2 cellular contexts compared by ENCODE assay signal in the genomic region with DNA sequence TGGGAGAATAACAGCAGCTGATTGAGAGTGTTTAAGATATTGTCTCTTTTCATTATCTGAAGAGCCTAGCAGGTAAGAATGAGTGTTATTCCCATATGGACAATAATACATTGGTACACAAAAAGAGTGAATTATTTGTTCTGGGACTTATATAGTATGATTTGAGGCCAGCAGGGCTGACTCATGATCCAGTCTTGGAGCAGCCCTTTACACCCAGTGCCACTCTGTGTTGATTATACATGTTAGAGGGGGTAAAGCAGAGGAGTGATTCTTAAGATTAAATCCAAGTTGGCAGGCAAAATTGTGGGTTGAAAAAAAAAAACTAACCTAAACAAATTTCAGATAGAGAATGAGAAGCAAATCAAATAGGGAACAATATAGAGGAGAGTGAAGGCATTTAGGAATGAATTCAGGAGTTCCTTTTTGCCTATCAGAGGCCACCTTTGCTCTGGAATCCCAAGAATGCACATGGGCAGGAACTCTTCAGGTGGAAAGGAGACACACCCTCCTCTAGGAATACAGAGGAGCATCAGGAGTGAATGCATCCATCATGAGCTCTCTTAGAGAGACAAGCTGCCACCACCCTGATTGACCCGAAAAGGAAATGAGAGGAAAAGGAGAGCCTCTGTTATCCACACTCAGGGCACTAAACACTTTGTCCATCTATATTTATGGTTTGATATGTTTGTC.
TF ChIP-seq lines count a peak whose summit lies in the region.

No MANE protein-coding gene starts in this region.

TF ChIP-seq in A549, 52 proteins besides CTCF, POLR2A, EP300 and RAD21:
- TF ChIP-seq EHMT2 (IDR thresholded peaks at IDR 0.05; ENCODE audit: low read depth): no peak
- no peak for TF ChIP-seq JUNB (IDR thresholded peaks at IDR 0.05)
- TF ChIP-seq FOXS1 (CRISPR knock-in tag; IDR thresholded peaks at IDR 0.05): no peak
- TF ChIP-seq MAZ (IDR thresholded peaks at IDR 0.05; ENCODE audit: borderline replicate concordance, low read depth, low read length): no peak
- no peak for TF ChIP-seq CHD2 (IDR thresholded peaks at IDR 0.05; ENCODE audit: low read length, partially characterized antibody)
- TF ChIP-seq, protein P1, sequence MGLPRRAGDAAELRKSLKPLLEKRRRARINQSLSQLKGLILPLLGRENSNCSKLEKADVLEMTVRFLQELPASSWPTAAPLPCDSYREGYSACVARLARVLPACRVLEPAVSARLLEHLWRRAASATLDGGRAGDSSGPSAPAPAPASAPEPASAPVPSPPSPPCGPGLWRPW (IDR thresholded peaks at IDR 0.05): no peak
- TF ChIP-seq, protein P2, sequence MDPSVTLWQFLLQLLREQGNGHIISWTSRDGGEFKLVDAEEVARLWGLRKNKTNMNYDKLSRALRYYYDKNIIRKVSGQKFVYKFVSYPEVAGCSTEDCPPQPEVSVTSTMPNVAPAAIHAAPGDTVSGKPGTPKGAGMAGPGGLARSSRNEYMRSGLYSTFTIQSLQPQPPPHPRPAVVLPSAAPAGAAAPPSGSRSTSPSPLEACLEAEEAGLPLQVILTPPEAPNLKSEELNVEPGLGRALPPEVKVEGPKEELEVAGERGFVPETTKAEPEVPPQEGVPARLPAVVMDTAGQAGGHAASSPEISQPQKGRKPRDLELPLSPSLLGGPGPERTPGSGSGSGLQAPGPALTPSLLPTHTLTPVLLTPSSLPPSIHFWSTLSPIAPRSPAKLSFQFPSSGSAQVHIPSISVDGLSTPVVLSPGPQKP (IDR thresholded peaks at IDR 0.05; ENCODE audit: low read depth, low read length): no peak
- no peak for TF ChIP-seq MAFK (IDR thresholded peaks at IDR 0.05; ENCODE audit: partially characterized antibody)

TF ChIP-seq in H1, 55 proteins besides CTCF, POLR2A, EP300 and RAD21:
- TF ChIP-seq SP1 (IDR thresholded peaks at IDR 0.05; ENCODE audit: low read depth, low read length) (peak; percentile 58; the same call in 1 of the 2 replicates), TEAD4 (IDR thresholded peaks at IDR 0.05; ENCODE audit: low read depth, low read length) (peak; percentile 97), HDAC2 (IDR thresholded peaks at IDR 0.05; ENCODE audit: borderline replicate concordance in 1 of 2, low read depth in 2 of 2, low read length in 2 of 2) (peak in 1 of 2 experiments; percentile 54; a peak in 1 of 4 replicates), TCF12 (IDR thresholded peaks at IDR 0.05; ENCODE audit: low read depth, low read length) (0 out of 2 replicates have a peak, but pooled peaks have one; percentile 8), GABPA (IDR thresholded peaks at IDR 0.05; ENCODE audit: borderline replicate concordance, insufficient read depth, low read length) (no peak), ASH2L (IDR thresholded peaks at IDR 0.05; ENCODE audit: low read length) (peak; percentile 23), YY1 (IDR thresholded peaks at IDR 0.05; ENCODE audit: low read depth, low read length) (0 out of 2 replicates have a peak, but pooled peaks have one; percentile 48), SUZ12 (IDR thresholded peaks at IDR 0.05; ENCODE audit: low read length) (no peak)
